11 cellular contexts compared by ENCODE assay signal in genomic region chr4:82715731-82716617, GRCh38.
DNase-seq lines count a peak whose midpoint lies in the region; ATAC-seq and TF ChIP-seq lines count a peak whose summit lies in the region.
"Had no signal": no experiment of that assay in that cellular context is flagged by ENCODE, and none has a peak within 500 bp of the region (broad histone marks: within the 10 kb centered on the region; RNA-seq: fewer than 3 reads in every experiment).

No MANE protein-coding gene starts in this region.

- H3K4me1 Mint-ChIP-seq in stimulated activated naive B cell treated with anti-CD40 and anti-IgM and Interleukin-4, amounts not matched to agents 10 μg/mL and 1 μg/mL and 100 μg/mL, for 72 hours, result no peaks in the 10 kb centered on the region
- H3K4me1 Mint-ChIP-seq: naive B cell had no signal

- H3K4me1 ChIP-seq in GM23248 (ENCODE audit: insufficient read depth), result peaks cover 23% of the 10 kb centered on the region
- H3K4me1 ChIP-seq in gastroesophageal sphincter, result peaks cover 0 to 20% (median 0%) of the 10 kb centered on the region in 3 donors
- peaks cover 8% of the 10 kb centered on the region for H3K4me1 ChIP-seq in Karpas-422 (ENCODE audit: low read length)

- peak overlapping the region; percentile 70 for H3K27ac ChIP-seq in GM23248
- peak overlapping the region; percentile 57 for H3K27ac ChIP-seq in adipose tissue (ENCODE audit: low read depth, low read length)
- peak overlapping the region in 2 of 4 donors; percentile 30 to 47 for H3K27ac ChIP-seq in gastroesophageal sphincter
- no peak overlapping the region for H3K27ac ChIP-seq in Karpas-422 (ENCODE audit: low read length)

- H4K20me1 ChIP-seq in GM23248 (ENCODE audit: insufficient read depth) (no peaks in the 10 kb centered on the region), Karpas-422 (ENCODE audit: insufficient read depth, low read depth, low read length) (no peaks in the 10 kb centered on the region)

- peak; percentile 68 for ATAC-seq in gastroesophageal sphincter
- ATAC-seq in stimulated activated naive B cell treated with anti-CD40 and anti-IgM and Interleukin-4, amounts not matched to agents 10 μg/mL and 1 μg/mL and 100 μg/mL, for 72 hours (replicated peaks), result no peak

- no peaks in the 10 kb centered on the region for H3K36me3 Mint-ChIP-seq in stimulated activated naive B cell treated with anti-CD40 and anti-IgM and Interleukin-4, amounts not matched to agents 10 μg/mL and 1 μg/mL and 100 μg/mL, for 72 hours
- H3K36me3 Mint-ChIP-seq: naive B cell had no signal

- H3K79me2 ChIP-seq in GM23248 (ENCODE audit: insufficient read depth) (peaks cover 41% of the 10 kb centered on the region), Karpas-422 (ENCODE audit: low read length) (no peaks in the 10 kb centered on the region)

- no peak overlapping the region for H3K27ac Mint-ChIP-seq in stimulated activated naive B cell treated with anti-CD40 and anti-IgM and Interleukin-4, amounts not matched to agents 10 μg/mL and 1 μg/mL and 100 μg/mL, for 72 hours

- in situ Hi-C loops in GM23248 (cut with MboI), result no loop called here

- H3K9ac ChIP-seq in GM23248 (no peak overlapping the region), Karpas-422 (ENCODE audit: low read length) (no peak overlapping the region)

- H3K36me3 ChIP-seq in GM23248 (ENCODE audit: low read depth), result no peaks in the 10 kb centered on the region
- no peaks in the 10 kb centered on the region for H3K36me3 ChIP-seq in gastroesophageal sphincter
- H3K36me3 ChIP-seq in Karpas-422 (ENCODE audit: insufficient read depth, low read length), result no peaks in the 10 kb centered on the region

- H3K9me2 ChIP-seq in GM23248 (ENCODE audit: insufficient read depth) (no peaks in the 10 kb centered on the region), Karpas-422 (replicated peaks; ENCODE audit: insufficient read depth, low read length) (no peaks in the 10 kb centered on the region)

- H2AFZ ChIP-seq in GM23248 (no peak overlapping the region), Karpas-422 (ENCODE audit: low read length) (no peak overlapping the region)

- no peaks in the 10 kb centered on the region for H3K27me3 Mint-ChIP-seq in stimulated activated naive B cell treated with anti-CD40 and anti-IgM and Interleukin-4, amounts not matched to agents 10 μg/mL and 1 μg/mL and 100 μg/mL, for 72 hours
- H3K27me3 Mint-ChIP-seq: naive B cell had no signal

- H3K4me3 ChIP-seq in GM23248 (no peak overlapping the region), gastroesophageal sphincter (no peak overlapping the region), Karpas-422 (ENCODE audit: low read length) (no peak overlapping the region)

- no peaks in the 10 kb centered on the region for H3K27me3 ChIP-seq in GM23248 (replicated peaks; ENCODE audit: insufficient read depth)
- H3K27me3 ChIP-seq in gastroesophageal sphincter, result no peaks in the 10 kb centered on the region
- H3K27me3 ChIP-seq in Karpas-422 (ENCODE audit: low read length), result no peaks in the 10 kb centered on the region

- no peak for TF ChIP-seq CTCF in gastroesophageal sphincter (IDR thresholded peaks at IDR 0.05)

- H3K4me2 ChIP-seq in GM23248 (ENCODE audit: unreplicated experiment) (no peak overlapping the region), Karpas-422 (ENCODE audit: low read depth, low read length, poor library complexity, severe bottlenecking) (no peak overlapping the region)

- H3K9me3 Mint-ChIP-seq in stimulated activated naive B cell treated with anti-CD40 and anti-IgM and Interleukin-4, amounts not matched to agents 10 μg/mL and 1 μg/mL and 100 μg/mL, for 72 hours, result no peaks in the 10 kb centered on the region
- H3K9me3 Mint-ChIP-seq: naive B cell had no signal

- H3F3A ChIP-seq in GM23248 (ENCODE audit: insufficient read depth), result peaks cover 20% of the 10 kb centered on the region; the same call in 1 of the 2 replicates

- H3K9me3 ChIP-seq in GM23248 (ENCODE audit: low read depth), result no peaks in the 10 kb centered on the region
- no peaks in the 10 kb centered on the region for H3K9me3 ChIP-seq in gastroesophageal sphincter
- H3K9me3 ChIP-seq in Karpas-422 (ENCODE audit: low read length), result no peaks in the 10 kb centered on the region

- WGBS in GM23248 (ENCODE audit: low coverage in 1 of 2, low lambda C conversion rate in 2 of 2, missing lambda C conversion rate in 2 of 2), 2 experiments, result 86 to 87% methylated on average over 12 of the region's 12 CpGs
- WGBS in adipose tissue, 3 donors, result 48 to 70% (median 62%) methylated on average over 12 of the region's 12 CpGs
- 59 to 69% methylated on average over 7 to 11 of the region's 12 CpGs for WGBS in gastroesophageal sphincter (ENCODE audit: low coverage in 1 of 2), 2 donors

- TF ChIP-seq POLR2A in gastroesophageal sphincter (IDR thresholded peaks at IDR 0.05), result no peak

- no peak overlapping the region for H3K4me3 Mint-ChIP-seq in stimulated activated naive B cell treated with anti-CD40 and anti-IgM and Interleukin-4, amounts not matched to agents 10 μg/mL and 1 μg/mL and 100 μg/mL, for 72 hours
- H3K4me3 Mint-ChIP-seq: naive B cell had no signal

- DNase-seq in GM23248 (peak; percentile 89), stromal cell of bone marrow (ENCODE audit: low read depth) (peak; percentile 81), DMS79 treated with DMSO at 0.1 percent for 48 hours (lab: John Stamatoyannopoulos, UW) (no peak), Karpas-422 (no peak)
- no peak for DNase-seq in stimulated activated naive B cell treated with anti-CD40 and anti-IgM and Interleukin-4, amounts not matched to agents 10 μg/mL and 1 μg/mL and 100 μg/mL, for 72 hours
- DNase-seq: activated naive CD4-positive, alpha-beta T cell treated with Interleukin-2 at 50 U/mL for 16 hours; naive B cell; NCI-H1694; T-helper 1 cell had no signal

- TF ChIP-seq EP300 in gastroesophageal sphincter (IDR thresholded peaks at IDR 0.05), result no peak

Comparison
In these comparisons a context has a peak if more than half of its experiments do, and no peak if none do; other contexts are left out.
1. DNase-seq: peak in GM23248 (single experiment) and stromal cell of bone marrow (single experiment); none in DMS79 treated with DMSO at 0.1 percent for 48 hours (single experiment), Karpas-422 (single experiment) and stimulated activated naive B cell treated with anti-CD40 and anti-IgM and Interleukin-4, amounts not matched to agents 10 μg/mL and 1 μg/mL and 100 μg/mL, for 72 hours (single experiment).